ENCODE assay signal across 16 cellular contexts in genomic region chr2:64957114-64957903, GRCh38. TPM values are rescaled to one million over a fixed set of nuclear protein-coding genes. Genes with fewer than 3 reads are reported as not detected.
A peak's percentile ranks its signal among the peaks of the same experiment; 100 is the strongest.
DNase-seq lines count a peak whose midpoint lies in the region; ATAC-seq, FAIRE-seq and TF ChIP-seq lines count a peak whose summit lies in the region.
"Had no signal": no experiment of that assay in that cellular context is flagged by ENCODE, and none has a peak within 500 bp of the region (broad histone marks: within the 10 kb centered on the region; RNA-seq: fewer than 3 reads in every experiment).

No MANE protein-coding gene starts in this region.

- DNase-seq in Right ventricle myocardium inferior (ENCODE audit: missing footprints): no peak
- no peak for DNase-seq in cardiac septum (ENCODE audit: low spot score)
- no peak for DNase-seq in left ventricle myocardium inferior
- no peak for DNase-seq in psoas muscle
- DNase-seq in urothelium cell line (ENCODE audit: low spot score): no peak
- DNase-seq in effector memory CD8-positive, alpha-beta T cell: no peak
- DNase-seq: 8988T; ACHN; CD4-positive, CD25-positive, alpha-beta regulatory T cell; DMS53; HCEC 1CT; HFFc6 had no signal

- H3K4me1 ChIP-seq in left ventricle myocardium inferior (peaks cover 16% of the 10 kb centered on the region), psoas muscle (peaks cover 15% of the 10 kb centered on the region)

- H3K36me3 Mint-ChIP-seq in effector memory CD8-positive, alpha-beta T cell (ENCODE audit: insufficient read depth): peaks cover 3% of the 10 kb centered on the region

- intact Hi-C loops in Right ventricle myocardium inferior (cut with DNase I) (no loop called here), cardiac septum (cut with DNase I) (no loop called here), left ventricle myocardium inferior (cut with micrococcal nuclease) (no loop called here), psoas muscle (cut with DNase I) (no loop called here)

- H3K27me3 ChIP-seq in left ventricle myocardium inferior (ENCODE audit: low read depth): peaks cover 11% of the 10 kb centered on the region
- H3K27me3 ChIP-seq in psoas muscle (ENCODE audit: insufficient read depth in 3 of 3, low read length in 2 of 3): no peaks in the 10 kb centered on the region
- H3K27me3 ChIP-seq: BLaER1 treated with 17β-estradiol and CSF1 and Interleukin-3, amounts not matched to agents 10 nM and 100 nM had no signal

- no peaks in the 10 kb centered on the region for H3K4me1 Mint-ChIP-seq in effector memory CD8-positive, alpha-beta T cell (ENCODE audit: low read depth in 2 of 2)
- H3K4me1 Mint-ChIP-seq: CD4-positive, CD25-positive, alpha-beta regulatory T cell had no signal

- ATAC-seq in Right ventricle myocardium inferior (peak; percentile 90), psoas muscle (peak in 2 of 4 donors; percentile 17 to 83), HG02571 (IDR thresholded peaks at IDR 0.05; ENCODE audit: unreplicated experiment) (no peak)
- no peak for ATAC-seq in effector memory CD8-positive, alpha-beta T cell (replicated peaks)
- ATAC-seq: GM12878 had no signal

- 37 to 54% (median 39%) methylated on average over 9 of the region's 9 CpGs for WGBS in psoas muscle, 3 donors

- H3K9me3 ChIP-seq in left ventricle myocardium inferior (replicated peaks) (peaks cover 6% of the 10 kb centered on the region), psoas muscle (no peaks in the 10 kb centered on the region)

- H3K36me3 ChIP-seq in left ventricle myocardium inferior (no peaks in the 10 kb centered on the region), psoas muscle (ENCODE audit: insufficient read depth in 1 of 2, low read depth in 1 of 2) (no peaks in the 10 kb centered on the region)
- H3K36me3 ChIP-seq: BLaER1 treated with 17β-estradiol and CSF1 and Interleukin-3, amounts not matched to agents 10 nM and 100 nM had no signal

- no peaks in the 10 kb centered on the region for H3K27me3 Mint-ChIP-seq in effector memory CD8-positive, alpha-beta T cell
- H3K27me3 Mint-ChIP-seq: CD4-positive, CD25-positive, alpha-beta regulatory T cell had no signal

- no peak overlapping the region for H3K4me3 Mint-ChIP-seq in effector memory CD8-positive, alpha-beta T cell
- H3K4me3 Mint-ChIP-seq: CD4-positive, CD25-positive, alpha-beta regulatory T cell; HFFc6 had no signal

- H3K9me3 Mint-ChIP-seq in effector memory CD8-positive, alpha-beta T cell: peaks cover 0 to 1% of the 10 kb centered on the region in 2 donors

- FAIRE-seq in urothelium cell line (lab: Jason Lieb, UNC): no peak
- FAIRE-seq: GM12878, GM18507 had no signal

- H3K4me3 ChIP-seq in left ventricle myocardium inferior: no peak overlapping the region
- H3K4me3 ChIP-seq in psoas muscle: no peak overlapping the region
- H3K4me3 ChIP-seq: BLaER1 treated with 17β-estradiol and CSF1 and Interleukin-3, amounts not matched to agents 10 nM and 100 nM; GM12878 had no signal

- TF ChIP-seq CTCF in left ventricle myocardium inferior (IDR thresholded peaks at IDR 0.05; ENCODE audit: borderline replicate concordance): no peak
- no peak for TF ChIP-seq CTCF in psoas muscle (IDR thresholded peaks at IDR 0.05)

- no peak overlapping the region for H3K27ac Mint-ChIP-seq in effector memory CD8-positive, alpha-beta T cell
- H3K27ac Mint-ChIP-seq: CD4-positive, CD25-positive, alpha-beta regulatory T cell; HFFc6 had no signal

- H3K27ac ChIP-seq in left ventricle myocardium inferior (replicated peaks) (peak overlapping the region; percentile 38), psoas muscle (peak overlapping the region; percentile 50)
- H3K27ac ChIP-seq: BLaER1 treated with 17β-estradiol and CSF1 and Interleukin-3, amounts not matched to agents 10 nM and 100 nM had no signal

RNA-seq across cellular contexts. Expression of gene SLC1A4, which starts 31.9 kb away (rescaled TPM):
- 6.5 TPM for total RNA-seq in Right ventricle myocardium inferior
- total RNA-seq in cardiac septum: 22.2 TPM
- 13.2 TPM for total RNA-seq in left ventricle myocardium inferior
- total RNA-seq in psoas muscle: 10 to 100 TPM; 13.9 to 50.3 (median 20.2) TPM
- 10 to 100 TPM in 1 of 3 donors, 1 to 10 TPM in 2; 3.4 to 12.7 (median 9.6) TPM for polyA plus RNA-seq in psoas muscle
